14 cellular contexts compared by ENCODE assay signal in the genomic region with DNA sequence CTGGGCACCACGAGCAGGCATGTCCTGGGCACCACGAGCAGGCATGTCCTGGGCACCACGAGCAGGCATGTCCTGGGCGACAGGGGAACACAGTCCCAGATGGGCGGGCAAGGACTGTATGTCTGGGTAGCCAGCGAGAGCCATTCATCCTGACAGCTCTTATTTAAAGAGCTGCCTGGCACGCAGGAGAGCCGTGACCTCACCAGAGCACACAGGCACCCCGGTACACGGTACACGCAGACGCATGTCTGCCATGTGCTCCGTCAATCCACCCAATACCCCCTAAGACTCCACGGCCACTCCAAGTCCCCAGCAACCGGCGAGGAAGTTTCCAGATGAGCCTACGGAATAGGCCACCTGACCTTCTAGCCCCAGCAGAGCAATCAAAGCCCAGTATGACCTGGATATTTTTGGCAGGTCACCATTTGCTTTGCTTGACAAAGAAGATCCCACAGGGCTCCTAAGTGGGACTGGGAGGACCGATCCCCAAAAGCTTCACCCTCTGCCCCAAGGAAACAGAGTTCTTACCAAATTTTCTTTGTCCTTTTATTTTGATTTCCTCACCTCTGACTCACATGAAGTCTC.
"Had no signal": no experiment of that assay in that cellular context is flagged by ENCODE, and none has a peak within 500 bp of the region (broad histone marks: within the 10 kb centered on the region; RNA-seq: fewer than 3 reads in every experiment).

No MANE protein-coding gene starts in this region.

- DNase-seq: activated CD4-positive, alpha-beta T cell treated with anti-CD3 and anti-CD28 coated beads for 4 hours; activated CD8-positive, alpha-beta memory T cell treated with anti-CD3 and anti-CD28 coated beads, Interleukin-2, amount 50 U/mL, for 48 hours; activated CD8-positive, alpha-beta T cell treated with anti-CD3 and anti-CD28 coated beads, Interleukin-2, amount 10 ng/mL, durations not matched to agents 7 days and 5 days; activated naive CD4-positive, alpha-beta T cell treated with Interleukin-2 at 50 U/mL for 16 hours; effector memory CD8-positive, alpha-beta T cell; immature natural killer cell; retina; spleen; stimulated activated CD4-positive, alpha-beta T cell treated with anti-CD3 and anti-CD28 coated beads, Interleukin-1b, Interleukin-23, amount 100 ng/mL, for 48 hours; stimulated activated naive CD4-positive, alpha-beta T cell; substantia nigra; T-cell; WERI-Rb-1 had no signal

- H3K27me3 ChIP-seq: pancreas had no signal

- H3K36me3 ChIP-seq: pancreas, spleen had no signal

- ATAC-seq: activated CD8-positive, alpha-beta T cell treated with anti-CD3 and anti-CD28 coated beads, Interleukin-2, amount 10 ng/mL, durations not matched to agents 7 days and 5 days; effector memory CD8-positive, alpha-beta T cell; pancreas; T-cell had no signal

- H3K4me3 ChIP-seq: pancreas, spleen had no signal

- H3K4me1 ChIP-seq: pancreas, spleen had no signal

- H3K9me3 ChIP-seq: pancreas, spleen had no signal

- H3K27ac ChIP-seq: pancreas, WERI-Rb-1 had no signal
